ENCODE assay signal across 18 cellular contexts in genomic region chr18:6785411-6785810, GRCh38. TPM values are rescaled to one million over a fixed set of nuclear protein-coding genes. Genes with fewer than 3 reads are reported as not detected.
"Had no signal": no experiment of that assay in that cellular context is flagged by ENCODE, and none has a peak within 500 bp of the region (broad histone marks: within the 10 kb centered on the region; RNA-seq: fewer than 3 reads in every experiment).

No MANE protein-coding gene starts in this region.

- DNase-seq: cerebellar nuclear complex; colonic mucosa; dermis blood vessel endothelial cell; esophagus squamous epithelium; foreskin fibroblast; kidney; left colon; left ventricle myocardium superior; mucosa of descending colon; naive thymus-derived CD8-positive, alpha-beta T cell; posterior cingulate gyrus; stimulated activated CD4-positive, alpha-beta T cell treated with anti-CD3 and anti-CD28 coated beads, Interleukin-4, amount 100 ng/mL, for 1 hour had no signal

- H3K4me1 Mint-ChIP-seq: naive thymus-derived CD8-positive, alpha-beta T cell; stimulated activated memory B cell treated with anti-CD40 and anti-IgM and Interleukin-4, amounts not matched to agents 10 μg/mL and 1 μg/mL and 100 μg/mL, for 72 hours had no signal

- ATAC-seq: left colon; left ventricle myocardium superior; mucosa of descending colon; naive thymus-derived CD8-positive, alpha-beta T cell; stimulated activated memory B cell treated with anti-CD40 and anti-IgM and Interleukin-4, amounts not matched to agents 10 μg/mL and 1 μg/mL and 100 μg/mL, for 72 hours had no signal

- H3K4me1 ChIP-seq: colonic mucosa had no signal

- H3K9me3 ChIP-seq: colonic mucosa, esophagus squamous epithelium, mucosa of descending colon, right atrium auricular region, tibial nerve had no signal

- H3K27me3 Mint-ChIP-seq: naive thymus-derived CD8-positive, alpha-beta T cell; stimulated activated memory B cell treated with anti-CD40 and anti-IgM and Interleukin-4, amounts not matched to agents 10 μg/mL and 1 μg/mL and 100 μg/mL, for 72 hours; stimulated activated naive CD8-positive, alpha-beta T cell treated with anti-CD3 and anti-CD28 coated beads, Interleukin-15, Interleukin-2, amounts not matched to agents 100 ng/mL and 50 ng/mL, for 24 hours had no signal

- H3K4me3 Mint-ChIP-seq: naive thymus-derived CD8-positive, alpha-beta T cell; neural crest cell; stimulated activated memory B cell treated with anti-CD40 and anti-IgM and Interleukin-4, amounts not matched to agents 10 μg/mL and 1 μg/mL and 100 μg/mL, for 72 hours; stimulated activated naive CD8-positive, alpha-beta T cell treated with anti-CD3 and anti-CD28 coated beads, Interleukin-15, Interleukin-2, amounts not matched to agents 100 ng/mL and 50 ng/mL, for 24 hours had no signal

- H3K27me3 ChIP-seq: colonic mucosa, esophagus squamous epithelium, right atrium auricular region, tibial nerve had no signal

- H3K36me3 ChIP-seq: colonic mucosa, esophagus squamous epithelium, right atrium auricular region, tibial nerve had no signal

- H3K4me3 ChIP-seq: colonic mucosa, esophagus squamous epithelium, lung, mucosa of descending colon, right atrium auricular region, tibial nerve had no signal

- H3K36me3 Mint-ChIP-seq: naive thymus-derived CD8-positive, alpha-beta T cell; stimulated activated memory B cell treated with anti-CD40 and anti-IgM and Interleukin-4, amounts not matched to agents 10 μg/mL and 1 μg/mL and 100 μg/mL, for 72 hours had no signal

- H3K27ac ChIP-seq: colonic mucosa, esophagus squamous epithelium, right atrium auricular region, tibial nerve had no signal

- H3K27ac Mint-ChIP-seq: naive thymus-derived CD8-positive, alpha-beta T cell; stimulated activated memory B cell treated with anti-CD40 and anti-IgM and Interleukin-4, amounts not matched to agents 10 μg/mL and 1 μg/mL and 100 μg/mL, for 72 hours; stimulated activated naive CD8-positive, alpha-beta T cell treated with anti-CD3 and anti-CD28 coated beads, Interleukin-15, Interleukin-2, amounts not matched to agents 100 ng/mL and 50 ng/mL, for 24 hours had no signal

RNA-seq across cellular contexts. Expression of gene ARHGAP28, which starts 55.9 kb away (rescaled TPM):
- total RNA-seq: naive thymus-derived CD8-positive, alpha-beta T cell had no signal
- polyA plus RNA-seq: naive thymus-derived CD8-positive, alpha-beta T cell had no signal
